In the genomic region with DNA sequence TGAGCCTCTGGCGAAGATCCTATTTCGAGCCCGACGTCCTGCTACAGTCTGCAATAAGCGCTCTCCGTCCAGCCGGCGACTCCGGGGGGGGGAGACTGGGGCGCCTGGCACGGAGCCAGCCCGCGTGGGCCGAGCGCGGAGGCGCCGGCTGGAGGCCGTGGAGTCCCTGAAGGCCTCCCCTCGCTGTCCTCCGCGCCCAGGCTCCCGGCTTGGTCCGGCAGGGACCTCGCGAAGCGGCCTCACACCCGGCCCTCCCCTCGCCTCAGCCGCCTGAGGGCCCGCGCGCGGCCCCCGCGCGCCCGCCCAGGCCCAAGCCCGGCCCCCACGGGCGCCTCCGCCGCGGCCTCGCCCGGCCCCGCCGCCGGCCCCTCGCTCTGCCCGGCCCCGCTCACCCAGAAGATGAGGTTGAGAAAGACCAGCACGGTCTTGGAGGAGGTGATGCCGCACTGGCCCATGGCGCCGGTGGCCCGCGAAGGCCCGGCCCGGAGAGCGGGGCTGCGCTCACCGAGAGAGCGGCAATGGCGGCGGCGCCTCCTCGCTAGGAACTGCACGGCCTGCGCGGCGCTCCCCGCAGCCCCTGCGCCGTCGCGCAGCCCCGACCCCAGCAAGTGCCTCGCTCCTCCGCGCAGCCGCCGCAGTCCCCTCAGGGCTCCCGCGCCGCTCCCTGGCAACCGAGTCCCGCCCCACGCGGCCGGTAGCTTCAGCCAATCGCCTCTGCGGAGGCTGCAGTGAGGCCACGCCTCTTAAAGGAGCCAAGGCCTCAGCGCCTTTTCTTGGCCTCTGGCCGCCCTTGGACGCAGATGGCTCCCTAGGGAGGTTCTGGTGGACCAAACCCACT, we compare ENCODE assay signal across 8 cellular contexts. TPM values are rescaled to one million over a fixed set of nuclear protein-coding genes. Genes with fewer than 3 reads are reported as not detected.
DNase-seq lines count a peak whose midpoint lies in the region; ATAC-seq and TF ChIP-seq lines count a peak whose summit lies in the region.

A gene (minus strand): TSS at position 610 of the 838 bp plus-strand sequence. CDS start 155 bp downstream, at position 455.

- TF ChIP-seq POLR2A in Peyer's patch (IDR thresholded peaks at IDR 0.05): peak; percentile 81 to 89

- H3K4me1 ChIP-seq in Peyer's patch (peaks cover 2 to 32% (median 12%) of the 10 kb centered on the region in 4 donors), muscle layer of colon (ENCODE audit: insufficient read depth, low read length) (peaks cover 14% of the 10 kb centered on the region)

- no peak for TF ChIP-seq CTCF in Peyer's patch (IDR thresholded peaks at IDR 0.05)

- peak within 1 kb of the TSS; percentile 76 for H3K27ac ChIP-seq in KOPT-K1 (ENCODE audit: low read depth, low read length, poor library complexity, severe bottlenecking)
- H3K27ac ChIP-seq in Peyer's patch: peak within 1 kb of the TSS; percentile 88 to 97 (median 94)
- H3K27ac ChIP-seq in muscle layer of colon (ENCODE audit: low read depth, low read length): peak within 1 kb of the TSS; percentile 85

- H3K9me3 ChIP-seq in KOPT-K1 (ENCODE audit: insufficient read depth, low read length, poor library complexity, severe bottlenecking) (no peaks in the 10 kb centered on the region), Peyer's patch (no peaks in the 10 kb centered on the region), muscle layer of colon (ENCODE audit: low read length) (no peaks in the 10 kb centered on the region)

- peak within 1 kb of the TSS; percentile 18 for H3K9ac ChIP-seq in muscle layer of colon (ENCODE audit: low read length)

- peaks cover 27% of the 10 kb centered on the region for H3K36me3 ChIP-seq in KOPT-K1 (ENCODE audit: insufficient read depth, low read length)
- H3K36me3 ChIP-seq in Peyer's patch: no peaks in the 10 kb centered on the region
- no peaks in the 10 kb centered on the region for H3K36me3 ChIP-seq in muscle layer of colon (ENCODE audit: insufficient read depth, low read length)

- DNase-seq in DMS79 treated with DMSO at 0.1 percent for 48 hours (lab: John Stamatoyannopoulos, UW): peak; percentile 70
- peak; percentile 90 to 97 (median 93) for DNase-seq in Peyer's patch
- DNase-seq in activated T-cell treated with anti-CD3 and anti-CD28 coated beads, Interleukin-2, amount 50 U/mL, for 48 hours: peak; percentile 94 to 95
- DNase-seq in stimulated activated CD8-positive, alpha-beta memory T cell treated with anti-CD3 and anti-CD28 coated beads, Interleukin-7, amount 100 ng/mL, for 1 hour (ENCODE audit: low read depth in 2 of 2): peak; percentile 82 to 84

- peak within 1 kb of the TSS; percentile 84 to 100 (median 96) for H3K4me3 ChIP-seq in Peyer's patch
- peak within 1 kb of the TSS; percentile 60 to 73 for H3K4me3 ChIP-seq in muscle layer of colon (ENCODE audit: low read depth in 1 of 2, low read length in 2 of 2)

- H3K27me3 ChIP-seq in Peyer's patch (no peaks in the 10 kb centered on the region), muscle layer of colon (ENCODE audit: control insufficient read depth in 1 of 2, insufficient read depth in 2 of 2, low read length in 2 of 2) (no peaks in the 10 kb centered on the region)

- peak; percentile 91 for ATAC-seq in GM21825 (IDR thresholded peaks at IDR 0.05; ENCODE audit: unreplicated experiment)
- ATAC-seq in esophagus mucosa: peak; percentile 89

RNA-seq across cellular contexts. Expression of the gene that starts here (rescaled TPM):
- total RNA-seq in Peyer's patch: 100 to 1,000 TPM in 3 of 4 donors, 10 to 100 TPM in 1; 92.4 to 778 (median 563) TPM
- 60.8 TPM for total RNA-seq in esophagus mucosa

Comparison
In these comparisons a context has a peak if more than half of its experiments do, and no peak if none do; other contexts are left out.
1. Peak in every context shown above with its lines: DNase-seq, ATAC-seq, H3K4me3 ChIP-seq and H3K27ac ChIP-seq.